In the genomic region with DNA sequence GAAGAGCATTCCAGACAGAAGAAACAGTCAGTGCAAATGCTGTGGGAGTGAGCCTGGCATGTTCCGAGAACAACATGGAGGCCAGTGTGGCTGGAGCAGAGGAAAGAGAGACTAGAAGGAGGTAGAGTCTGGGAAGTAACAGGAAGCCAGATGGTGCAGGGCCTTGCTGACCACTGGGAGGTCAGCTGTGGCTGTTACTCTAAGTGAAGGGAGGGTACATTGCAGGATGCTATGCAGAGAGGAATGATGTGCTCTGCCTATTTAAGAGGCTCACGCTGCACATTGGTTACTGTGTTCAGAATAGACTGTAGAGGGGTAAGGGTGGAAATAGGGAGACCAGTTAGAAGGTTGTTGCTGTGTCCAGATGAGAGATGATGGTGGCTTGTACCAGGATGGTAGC, we compare ENCODE assay signal across 31 cellular contexts.
"Had no signal": no experiment of that assay in that cellular context is flagged by ENCODE, and none has a peak within 500 bp of the region (broad histone marks: within the 10 kb centered on the region; RNA-seq: fewer than 3 reads in every experiment).

No MANE protein-coding gene starts in this region.

- H3K27me3 ChIP-seq: brain microvascular endothelial cell, esophagus muscularis mucosa had no signal

- ATAC-seq: activated CD4-positive, alpha-beta T cell treated with anti-CD3 and anti-CD28 coated beads for 36 hours; activated CD8-positive, alpha-beta memory T cell treated with anti-CD3 and anti-CD28 coated beads, Interleukin-2, amount 10 ng/mL, durations not matched to agents 7 days and 5 days; activated CD8-positive, alpha-beta T cell treated with anti-CD3 and anti-CD28 coated beads, Interleukin-2, amount 10 ng/mL, durations not matched to agents 7 days and 5 days; activated naive CD4-positive, alpha-beta T cell treated with anti-CD3 and anti-CD28 coated beads, Interleukin-2, amount 50 U/mL, for 72 hours; activated T-cell treated with anti-CD3 and anti-CD28 coated beads, Interleukin-2, amount 50 U/mL, for 72 hours; effector memory CD8-positive, alpha-beta T cell; foreskin keratinocyte; gastrocnemius medialis; heart left ventricle; T-helper 17 cell had no signal

- FAIRE-seq: astrocyte, bronchial epithelial cell had no signal

- H3K27me3 Mint-ChIP-seq: activated CD4-positive, alpha-beta memory T cell treated with anti-CD3 and anti-CD28 coated beads for 36 hours; activated CD4-positive, alpha-beta T cell treated with anti-CD3 and anti-CD28 coated beads for 36 hours; activated CD8-positive, alpha-beta memory T cell treated with anti-CD3 and anti-CD28 coated beads, Interleukin-2, amount 10 ng/mL, durations not matched to agents 7 days and 5 days; activated naive CD8-positive, alpha-beta T cell treated with anti-CD3 and anti-CD28 coated beads, Interleukin-2, amount 10 ng/mL, durations not matched to agents 7 days and 5 days; central memory CD8-positive, alpha-beta T cell; T-helper 17 cell had no signal

- H3K4me3 ChIP-seq: coronary artery, dorsolateral prefrontal cortex, esophagus muscularis mucosa, gastrocnemius medialis, heart left ventricle had no signal

- H3K36me3 Mint-ChIP-seq: activated CD4-positive, alpha-beta memory T cell treated with anti-CD3 and anti-CD28 coated beads for 36 hours; activated CD8-positive, alpha-beta memory T cell treated with anti-CD3 and anti-CD28 coated beads, Interleukin-2, amount 10 ng/mL, durations not matched to agents 7 days and 5 days; activated naive CD4-positive, alpha-beta T cell treated with anti-CD3 and anti-CD28 coated beads, Interleukin-2, amount 50 U/mL, for 72 hours; activated naive CD8-positive, alpha-beta T cell treated with anti-CD3 and anti-CD28 coated beads, Interleukin-2, amount 10 ng/mL, durations not matched to agents 7 days and 5 days had no signal

- H3K4me3 Mint-ChIP-seq: activated CD4-positive, alpha-beta memory T cell treated with anti-CD3 and anti-CD28 coated beads for 36 hours; activated CD4-positive, alpha-beta T cell treated with anti-CD3 and anti-CD28 coated beads for 36 hours; activated CD4-positive, alpha-beta T cell treated with anti-CD3 and anti-CD28 coated beads, Interleukin-2, amount 10 ng/mL, durations not matched to agents 24 days and 14 days; activated CD8-positive, alpha-beta memory T cell treated with anti-CD3 and anti-CD28 coated beads, Interleukin-2, amount 10 ng/mL, durations not matched to agents 7 days and 5 days; activated CD8-positive, alpha-beta T cell treated with anti-CD3 and anti-CD28 coated beads, Interleukin-2, amount 10 ng/mL, durations not matched to agents 7 days and 5 days; activated naive CD4-positive, alpha-beta T cell treated with anti-CD3 and anti-CD28 coated beads, Interleukin-2, amount 10 ng/mL, durations not matched to agents 7 days and 5 days; activated naive CD8-positive, alpha-beta T cell treated with anti-CD3 and anti-CD28 coated beads, Interleukin-2, amount 10 ng/mL, durations not matched to agents 7 days and 5 days; activated T-cell treated with anti-CD3 and anti-CD28 coated beads, Interleukin-2, amount 50 U/mL, for 72 hours; central memory CD8-positive, alpha-beta T cell; dendritic cell treated with granulocyte-macrophage colony-stimulating factor and Interleukin-4, amounts not matched to agents 40 ng/mL and 50 ng/mL, for 4 days; effector memory CD8-positive, alpha-beta T cell; T-helper 17 cell had no signal

- DNase-seq: activated CD4-positive, alpha-beta memory T cell treated with anti-CD3 and anti-CD28 coated beads for 36 hours; activated CD4-positive, alpha-beta T cell treated with anti-CD3 and anti-CD28 coated beads for 36 hours; activated CD4-positive, alpha-beta T cell treated with anti-CD3 and anti-CD28 coated beads, Interleukin-2, amount 10 ng/mL, durations not matched to agents 24 days and 14 days; activated CD4-positive, CD25-positive, alpha-beta regulatory T cell; activated CD4-positive, CD25-positive, alpha-beta regulatory T cell treated with anti-CD3 and anti-CD28 coated beads, Interleukin-2, amount 50 U/mL, for 72 hours; activated CD8-positive, alpha-beta memory T cell treated with anti-CD3 and anti-CD28 coated beads, Interleukin-2, amount 10 ng/mL, durations not matched to agents 7 days and 5 days; activated CD8-positive, alpha-beta memory T cell treated with anti-CD3 and anti-CD28 coated beads, Interleukin-2, amount 50 U/mL, for 4 hours; activated CD8-positive, alpha-beta T cell treated with anti-CD3 and anti-CD28 coated beads, Interleukin-2, amount 10 ng/mL, durations not matched to agents 7 days and 5 days; activated gamma-delta T cell; activated naive CD4-positive, alpha-beta T cell; activated naive CD4-positive, alpha-beta T cell treated with anti-CD3 and anti-CD28 coated beads, Interleukin-2, amount 10 ng/mL, durations not matched to agents 7 days and 5 days; activated naive CD8-positive, alpha-beta T cell treated with anti-CD3 and anti-CD28 coated beads, Interleukin-2, amount 10 ng/mL, durations not matched to agents 7 days and 5 days; activated T-cell treated with anti-CD3 and anti-CD28 coated beads, Interleukin-2, amount 50 U/mL, for 1 hour; activated T-cell treated with anti-CD3 and anti-CD28 coated beads, Interleukin-2, amount 50 U/mL, for 72 hours; brain microvascular endothelial cell; dorsolateral prefrontal cortex; effector memory CD8-positive, alpha-beta T cell; erythroblast; foreskin keratinocyte; gastrocnemius medialis; glutamatergic neuron; heart left ventricle; T-helper 1 cell; T-helper 17 cell had no signal

- H3K27ac Mint-ChIP-seq: activated CD4-positive, alpha-beta memory T cell treated with anti-CD3 and anti-CD28 coated beads for 36 hours; activated CD4-positive, alpha-beta T cell treated with anti-CD3 and anti-CD28 coated beads for 36 hours; activated CD4-positive, alpha-beta T cell treated with anti-CD3 and anti-CD28 coated beads, Interleukin-2, amount 10 ng/mL, durations not matched to agents 24 days and 14 days; activated CD8-positive, alpha-beta memory T cell treated with anti-CD3 and anti-CD28 coated beads, Interleukin-2, amount 10 ng/mL, durations not matched to agents 7 days and 5 days; activated naive CD4-positive, alpha-beta T cell treated with anti-CD3 and anti-CD28 coated beads, Interleukin-2, amount 10 ng/mL, durations not matched to agents 7 days and 5 days; activated naive CD4-positive, alpha-beta T cell treated with anti-CD3 and anti-CD28 coated beads, Interleukin-2, amount 50 U/mL, for 72 hours; activated naive CD8-positive, alpha-beta T cell treated with anti-CD3 and anti-CD28 coated beads, Interleukin-2, amount 10 ng/mL, durations not matched to agents 7 days and 5 days; activated T-cell treated with anti-CD3 and anti-CD28 coated beads, Interleukin-2, amount 50 U/mL, for 72 hours; dendritic cell treated with granulocyte-macrophage colony-stimulating factor and Interleukin-4, amounts not matched to agents 40 ng/mL and 50 ng/mL, for 4 days; effector memory CD8-positive, alpha-beta T cell; T-helper 17 cell had no signal

- H3K27ac ChIP-seq: brain microvascular endothelial cell, coronary artery, dorsolateral prefrontal cortex, esophagus muscularis mucosa, foreskin keratinocyte, gastrocnemius medialis had no signal

- H3K4me1 ChIP-seq: foreskin keratinocyte, gastrocnemius medialis, heart left ventricle had no signal

- H3K36me3 ChIP-seq: brain microvascular endothelial cell, esophagus muscularis mucosa, gastrocnemius medialis, heart left ventricle had no signal

- H3K9me3 Mint-ChIP-seq: activated CD4-positive, alpha-beta memory T cell treated with anti-CD3 and anti-CD28 coated beads for 36 hours; activated CD4-positive, alpha-beta T cell treated with anti-CD3 and anti-CD28 coated beads, Interleukin-2, amount 10 ng/mL, durations not matched to agents 24 days and 14 days; activated naive CD4-positive, alpha-beta T cell treated with anti-CD3 and anti-CD28 coated beads, Interleukin-2, amount 10 ng/mL, durations not matched to agents 7 days and 5 days; activated naive CD4-positive, alpha-beta T cell treated with anti-CD3 and anti-CD28 coated beads, Interleukin-2, amount 50 U/mL, for 72 hours; activated naive CD8-positive, alpha-beta T cell treated with anti-CD3 and anti-CD28 coated beads, Interleukin-2, amount 10 ng/mL, durations not matched to agents 7 days and 5 days; activated T-cell treated with anti-CD3 and anti-CD28 coated beads, Interleukin-2, amount 50 U/mL, for 72 hours; central memory CD8-positive, alpha-beta T cell; dendritic cell treated with granulocyte-macrophage colony-stimulating factor and Interleukin-4, amounts not matched to agents 40 ng/mL and 50 ng/mL, for 4 days; effector memory CD8-positive, alpha-beta T cell had no signal

- H3K9me3 ChIP-seq: esophagus muscularis mucosa, gastrocnemius medialis, heart left ventricle had no signal
